ENCODE assay signal across 13 cellular contexts in genomic region chr15:79682285-79682684, GRCh38.
DNase-seq lines count a peak whose midpoint lies in the region; ATAC-seq, FAIRE-seq and TF ChIP-seq lines count a peak whose summit lies in the region.
"Had no signal": no experiment of that assay in that cellular context is flagged by ENCODE, and none has a peak within 500 bp of the region (broad histone marks: within the 10 kb centered on the region; RNA-seq: fewer than 3 reads in every experiment).

No MANE protein-coding gene starts in this region.

- no peak for ATAC-seq in esophagus mucosa
- ATAC-seq: activated T-cell treated with anti-CD3 and anti-CD28 coated beads, Interleukin-2, amount 50 U/mL, for 4 hours; effector memory CD8-positive, alpha-beta T cell had no signal

- no peaks in the 10 kb centered on the region for H3K36me3 ChIP-seq in bronchial epithelial cell (ENCODE audit: control insufficient read depth, insufficient read depth, low read length)
- no peaks in the 10 kb centered on the region for H3K36me3 ChIP-seq in testis (ENCODE audit: low read depth, missing control alignments)

- H3K27me3 ChIP-seq in bronchial epithelial cell (ENCODE audit: control insufficient read depth, insufficient read depth, low read length) (no peaks in the 10 kb centered on the region), testis (no peaks in the 10 kb centered on the region)

- H3K9me3 ChIP-seq in testis = no peaks in the 10 kb centered on the region

- FAIRE-seq in bronchial epithelial cell (lab: Jason Lieb, UNC) = no peak

- DNase-seq in HT1080 (ENCODE audit: low read depth) (peak; percentile 50), bronchial epithelial cell (ENCODE audit: low read depth) (peak; percentile 29), iris pigment epithelial cell (ENCODE audit: low read depth) (peak; percentile 78), testis (peak; percentile 66), NCI-H82 (lab: John Stamatoyannopoulos, UW) (no peak)
- DNase-seq in activated T-cell treated with anti-CD3 and anti-CD28 coated beads, Interleukin-2, amount 50 U/mL, for 1 hour = no peak
- DNase-seq: activated T-cell treated with anti-CD3 and anti-CD28 coated beads, Interleukin-2, amount 50 U/mL, for 4 hours; effector memory CD8-positive, alpha-beta T cell; KG1; mesendoderm; NCI-H524 treated with DMSO at 0.1 percent for 48 hours; T-helper 9 cell had no signal

- TF ChIP-seq CTCF in bronchial epithelial cell (IDR thresholded peaks at IDR 0.05; ENCODE audit: insufficient read depth, low read length, severe bottlenecking) (no peak), testis (IDR thresholded peaks at IDR 0.05) (no peak)

- peaks cover 5% of the 10 kb centered on the region for H3K4me1 ChIP-seq in testis

- TF ChIP-seq POLR2A in testis (IDR thresholded peaks at IDR 0.05) = no peak

- 11 to 29% methylated on average over 3 of the region's 3 CpGs for WGBS in testis, 2 donors

- H3K27ac ChIP-seq in testis = no peak overlapping the region

- intact Hi-C loops in testis (cut with DNase I; ENCODE audit: low total_unique reads) = no loop called here

- no peak overlapping the region for H3K4me3 ChIP-seq in bronchial epithelial cell (ENCODE audit: low read depth, low read length)
- H3K4me3 ChIP-seq in testis = no peak overlapping the region

Comparison
In these comparisons a context has a peak if more than half of its experiments do, and no peak if none do; other contexts are left out.
1. DNase-seq: peak in HT1080 (single experiment), bronchial epithelial cell (single experiment), iris pigment epithelial cell (single experiment) and testis (single experiment); none in activated T-cell treated with anti-CD3 and anti-CD28 coated beads, Interleukin-2, amount 50 U/mL, for 1 hour (single experiment) and NCI-H82 (single experiment).